ENCODE assay signal across 8 cellular contexts in genomic region chr17:58112970-58113631, GRCh38. TPM values are rescaled to one million over a fixed set of nuclear protein-coding genes. Genes with fewer than 3 reads are reported as not detected.
DNase-seq lines count a peak whose midpoint lies in the region; TF ChIP-seq lines count a peak whose summit lies in the region.

No MANE protein-coding gene starts in this region.

- DNase-seq in ELF-1 (ENCODE audit: low read depth, low spot score) (peak; percentile 81), MV-4-11 (lab: John Stamatoyannopoulos, UW) (peak; percentile 52), SJSA1 (ENCODE audit: low read depth in 1 of 2, low spot score in 2 of 2) (peak; percentile 66 to 80), germinal center (ENCODE audit: low spot score) (peak; percentile 72), type B pancreatic cell (ENCODE audit: extremely low spot score, unreplicated experiment) (peak; percentile 81), GOT3 (lab: John Stamatoyannopoulos, UW) (no peak)
- DNase-seq in activated effector memory CD4-positive, alpha-beta T cell treated with anti-CD3 and anti-CD28 coated beads, Interleukin-2, amount 50 U/mL, for 16 hours, result peak; percentile 93

- H3K36me3 Mint-ChIP-seq in type B pancreatic cell, result no peaks in the 10 kb centered on the region

- H3K4me3 Mint-ChIP-seq in type B pancreatic cell, result no peak overlapping the region

- H3K9me3 Mint-ChIP-seq in type B pancreatic cell, result no peaks in the 10 kb centered on the region

- no peaks in the 10 kb centered on the region for H3K9me3 ChIP-seq in SJSA1 (replicated peaks)
- H3K9me3 ChIP-seq in parathyroid adenoma (ENCODE audit: control insufficient read depth, low read length), result no peaks in the 10 kb centered on the region

- peak overlapping the region; percentile 38 for H2AFZ ChIP-seq in parathyroid adenoma

- H3K27ac Mint-ChIP-seq in type B pancreatic cell, result no peak overlapping the region

- H3K79me2 ChIP-seq in parathyroid adenoma, result no peaks in the 10 kb centered on the region

- no peaks in the 10 kb centered on the region for H3K4me1 Mint-ChIP-seq in type B pancreatic cell (ENCODE audit: unreplicated experiment)

- TF ChIP-seq CTCF in parathyroid adenoma (IDR thresholded peaks at IDR 0.05) (peak; percentile 97), type B pancreatic cell (conservative IDR thresholded peaks at IDR 0.05) (peak; percentile 98)

- H3K4me1 ChIP-seq in SJSA1 (replicated peaks), result no peaks in the 10 kb centered on the region
- peaks cover 3% of the 10 kb centered on the region for H3K4me1 ChIP-seq in parathyroid adenoma

- peaks cover 42% of the 10 kb centered on the region for H3K27me3 Mint-ChIP-seq in type B pancreatic cell

- H3K27ac ChIP-seq in SJSA1 (no peak overlapping the region), parathyroid adenoma (no peak overlapping the region)

- H3K4me2 ChIP-seq in parathyroid adenoma (ENCODE audit: low read length), result no peak overlapping the region

- no peaks in the 10 kb centered on the region for H3K36me3 ChIP-seq in SJSA1
- no peaks in the 10 kb centered on the region for H3K36me3 ChIP-seq in parathyroid adenoma (ENCODE audit: control insufficient read depth, insufficient read depth, low read length)

- H3K9ac ChIP-seq in parathyroid adenoma, result no peak overlapping the region

- H3K4me3 ChIP-seq in SJSA1 (no peak overlapping the region), parathyroid adenoma (ENCODE audit: low read depth, low read length) (no peak overlapping the region)

- H3K27me3 ChIP-seq in SJSA1 (replicated peaks) (peaks cover 7% of the 10 kb centered on the region), parathyroid adenoma (ENCODE audit: control insufficient read depth, insufficient read depth, low read length) (no peaks in the 10 kb centered on the region)

RNA-seq across cellular contexts. Expression of gene DYNLL2, which starts 29.9 kb away (rescaled TPM):
- total RNA-seq in SJSA1 (2014; rRNA removed; shearing (Covaris generic)), result 15.5 and 21.5 TPM in 2 replicates
- total RNA-seq in type B pancreatic cell (ENCODE audit: low replicate concordance), result 41.6 and 42.5 TPM in 2 replicates

RNA-seq across cellular contexts. Expression of gene OR4D1, which starts 35.1 kb away (rescaled TPM):
- 0.03 TPM in 1 of 2 replicates, not detected in the other for total RNA-seq in SJSA1 (2014; rRNA removed; shearing (Covaris generic))
- total RNA-seq in type B pancreatic cell (ENCODE audit: low replicate concordance), result not detected in 2 replicates

RNA-seq across cellular contexts. Expression of gene OR4D2, which starts 53.7 kb away (rescaled TPM):
- not detected in 2 replicates for total RNA-seq in SJSA1 (2014; rRNA removed; shearing (Covaris generic))
- not detected in 2 replicates for total RNA-seq in type B pancreatic cell (ENCODE audit: low replicate concordance)
